ENCODE assay signal across 10 cellular contexts in genomic region chr12:26783133-26783531, GRCh38. TPM values are rescaled to one million over a fixed set of nuclear protein-coding genes. Genes with fewer than 3 reads are reported as not detected.
DNase-seq lines count a peak whose midpoint lies in the region; TF ChIP-seq lines count a peak whose summit lies in the region.
"Had no signal": no experiment of that assay in that cellular context is flagged by ENCODE, and none has a peak within 500 bp of the region (broad histone marks: within the 10 kb centered on the region; RNA-seq: fewer than 3 reads in every experiment).

No MANE protein-coding gene starts in this region.

- H2AK5ac ChIP-seq in mesenchymal stem cell (ENCODE audit: low read length, severe bottlenecking), result no peak overlapping the region

- no peak for TF ChIP-seq POLR2A in esophagus squamous epithelium (IDR thresholded peaks at IDR 0.05)
- TF ChIP-seq POLR2A in suprapubic skin (IDR thresholded peaks at IDR 0.05), result no peak

- H4K8ac ChIP-seq in mesenchymal stem cell (ENCODE audit: low read length), result no peak overlapping the region

- no peak overlapping the region for H3K18ac ChIP-seq in mesenchymal stem cell (ENCODE audit: low read depth in 1 of 2, low read length in 2 of 2)

- WGBS in esophagus squamous epithelium, 2 donors, result 100% methylated on average over 1 of the region's 1 CpG; no CpG with 5 or more reads in 1 of the 2 donors
- WGBS in mesenchymal stem cell, result no CpG with 5 or more reads among the region's 1 CpG
- WGBS in suprapubic skin, result 92% methylated on average over 1 of the region's 1 CpG

- intact Hi-C loops in esophagus squamous epithelium (cut with DNase I), result no loop called here

- H3K4ac ChIP-seq in mesenchymal stem cell (ENCODE audit: low read depth in 1 of 2, low read length in 2 of 2), result no peak overlapping the region

- H3K23ac ChIP-seq in mesenchymal stem cell (ENCODE audit: low read length in 2 of 2), result no peak overlapping the region

- no peak overlapping the region for H2BK5ac ChIP-seq in mesenchymal stem cell (ENCODE audit: low read depth, low read length, poor library complexity, severe bottlenecking)

- H2AFZ ChIP-seq in mesenchymal stem cell (ENCODE audit: low read depth, low read length), result no peak overlapping the region
- H2AFZ ChIP-seq: GM23338 had no signal

- no peak overlapping the region for H4K91ac ChIP-seq in mesenchymal stem cell (ENCODE audit: low read length)

- no peak overlapping the region for H3K9ac ChIP-seq in mesenchymal stem cell (ENCODE audit: low read length)

- no peak overlapping the region for H2BK12ac ChIP-seq in mesenchymal stem cell (ENCODE audit: low read length in 2 of 2)

- in situ Hi-C loops in GM13976 (cut with MboI; ENCODE audit: low sequenced_read_pairs, unreplicated experiment), result no loop called here

- no peak overlapping the region for H3K14ac ChIP-seq in mesenchymal stem cell (ENCODE audit: low read length in 2 of 2)

- peaks cover 0 to 6% (median 0%) of the 10 kb centered on the region in 3 donors for H3K9me3 ChIP-seq in esophagus squamous epithelium
- H3K9me3 ChIP-seq in mesenchymal stem cell (ENCODE audit: control insufficient read depth, low read length), result peaks cover 8% of the 10 kb centered on the region
- H3K9me3 ChIP-seq in suprapubic skin, result peaks cover 1% of the 10 kb centered on the region

- DNase-seq in esophagus squamous epithelium (lab: John Stamatoyannopoulos, UW) (no peak), mesenchymal stem cell (peak; percentile 14), suprapubic skin (ENCODE audit: low spot score in 2 of 2) (no peak), DMS79 (lab: John Stamatoyannopoulos, UW) (no peak), GM13976 (ENCODE audit: low spot score) (no peak), hepatic stellate cell (ENCODE audit: low spot score) (no peak), foreskin fibroblast (no peak)
- DNase-seq: H7 had no signal

- peaks cover 10% of the 10 kb centered on the region for H3K79me1 ChIP-seq in mesenchymal stem cell (replicated peaks; ENCODE audit: low read length, poor library complexity, severe bottlenecking)

- H2BK15ac ChIP-seq in mesenchymal stem cell (ENCODE audit: low read depth, poor library complexity, severe bottlenecking), result no peak overlapping the region

- no peak for TF ChIP-seq EP300 in suprapubic skin (IDR thresholded peaks at IDR 0.05)

- no peak overlapping the region for H3K4me2 ChIP-seq in mesenchymal stem cell (ENCODE audit: low read length, poor library complexity, severe bottlenecking)
- H3K4me2 ChIP-seq: A549, GM23338 had no signal

- no peak for TF ChIP-seq CTCF in esophagus squamous epithelium (IDR thresholded peaks at IDR 0.05)
- TF ChIP-seq CTCF in suprapubic skin (IDR thresholded peaks at IDR 0.05), result no peak
- TF ChIP-seq CTCF in GM13976 (IDR thresholded peaks at IDR 0.05; ENCODE audit: borderline replicate concordance, control extremely low read depth, extremely low read depth, insufficient read depth, missing control alignments), result no peak
- no peak for TF ChIP-seq CTCF in foreskin fibroblast (IDR thresholded peaks at IDR 0.05; ENCODE audit: low read depth, low read length)

- H3K36me3 ChIP-seq in esophagus squamous epithelium (peaks cover 0 to 22% (median 0%) of the 10 kb centered on the region in 3 donors), mesenchymal stem cell (ENCODE audit: control insufficient read depth in 1 of 2, insufficient read depth in 2 of 2, low read depth in 1 of 2, low read length in 2 of 2) (no peaks in the 10 kb centered on the region), suprapubic skin (no peaks in the 10 kb centered on the region)

- no peak overlapping the region for H2BK120ac ChIP-seq in mesenchymal stem cell (ENCODE audit: low read depth, low read length)

- H3K27me3 ChIP-seq in esophagus squamous epithelium, result no peaks in the 10 kb centered on the region
- no peaks in the 10 kb centered on the region for H3K27me3 ChIP-seq in mesenchymal stem cell (ENCODE audit: control insufficient read depth in 1 of 2, insufficient read depth in 1 of 2, low read length in 2 of 2)
- H3K27me3 ChIP-seq in suprapubic skin, result no peaks in the 10 kb centered on the region

- H3K27ac ChIP-seq in esophagus squamous epithelium (peak overlapping the region in 3 of 4 donors; percentile 15 to 68 (median 49)), mesenchymal stem cell (ENCODE audit: low read length, poor library complexity, severe bottlenecking) (no peak overlapping the region), suprapubic skin (peak overlapping the region; percentile 24)
- H3K27ac ChIP-seq: A549 had no signal

- H3K4me3 ChIP-seq in esophagus squamous epithelium, result no peak overlapping the region
- H3K4me3 ChIP-seq in mesenchymal stem cell (ENCODE audit: insufficient read depth in 1 of 2, low read depth in 1 of 2, low read length in 2 of 2), result no peak overlapping the region
- H3K4me3 ChIP-seq in suprapubic skin, result no peak overlapping the region
- H3K4me3 ChIP-seq in foreskin fibroblast (ENCODE audit: low read depth in 1 of 2, low read length in 2 of 2), result no peak overlapping the region
- H3K4me3 ChIP-seq: A549, GM23338 had no signal

- H3K4me1 ChIP-seq in esophagus squamous epithelium (peaks cover 0 to 46% (median 10%) of the 10 kb centered on the region in 3 donors), mesenchymal stem cell (ENCODE audit: control insufficient read depth, insufficient read depth, low read depth, low read length) (peaks cover 2% of the 10 kb centered on the region), suprapubic skin (peaks cover 23% of the 10 kb centered on the region)

RNA-seq across cellular contexts. Expression of gene ITPR2, which starts 49.9 kb away (rescaled TPM):
- total RNA-seq in esophagus squamous epithelium (10 to 100 TPM; 30.7 to 49.3 (median 37.6) TPM), suprapubic skin (100 to 1,000 TPM in 1 of 4 donors, 10 to 100 TPM in 3; 59.6 to 159 (median 72.1) TPM)
- polyA plus RNA-seq in mesenchymal stem cell (2013, experiment 1 of 2), result 7.2 TPM
- polyA plus RNA-seq in mesenchymal stem cell (2013, experiment 2 of 2), result 6.8 TPM
